Comparison of ENCODE assay signal across 8 cellular contexts in the genomic region with DNA sequence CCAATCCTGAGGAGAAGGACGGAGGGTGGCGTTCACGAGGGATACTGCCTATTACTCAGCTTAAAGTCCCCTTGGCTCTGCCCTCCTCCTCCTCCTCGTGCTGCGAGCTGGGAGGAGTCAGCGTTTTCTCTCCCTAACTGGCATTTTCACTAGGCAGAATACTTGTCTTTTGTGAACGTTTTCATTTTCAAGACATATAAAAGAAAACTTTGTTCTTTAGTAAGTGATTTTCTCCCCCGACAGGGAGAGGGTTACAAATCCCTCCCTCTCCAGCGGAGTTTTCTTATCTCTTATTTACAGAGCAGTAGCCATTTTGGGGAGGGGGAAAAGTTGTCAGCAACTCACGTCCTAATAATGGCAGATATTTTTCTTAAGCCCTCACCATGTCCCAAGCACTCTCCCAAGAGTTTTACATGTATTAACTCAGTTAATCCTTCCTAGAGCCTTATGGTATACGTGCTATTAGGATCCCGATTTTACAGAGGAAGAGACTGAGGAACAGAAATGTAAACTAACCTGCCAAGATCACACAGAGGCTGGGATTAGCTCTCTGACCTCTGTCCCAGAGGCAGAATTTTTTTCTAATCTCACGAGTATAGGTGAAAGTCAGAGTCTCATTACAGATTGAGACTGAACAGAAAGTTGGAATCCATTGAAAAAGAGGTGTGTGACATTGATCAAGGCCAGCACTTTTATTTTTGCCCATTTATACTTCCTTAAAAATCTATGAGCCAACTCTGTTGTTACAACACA. TPM values are rescaled to one million over a fixed set of nuclear protein-coding genes. Genes with fewer than 3 reads are reported as not detected.
A peak's percentile ranks its signal among the peaks of the same experiment; 100 is the strongest.
DNase-seq lines count a peak whose midpoint lies in the region; ATAC-seq, FAIRE-seq and TF ChIP-seq lines count a peak whose summit lies in the region.

No MANE protein-coding gene starts in this region.

- ATAC-seq in GM18517 (IDR thresholded peaks at IDR 0.05; ENCODE audit: unreplicated experiment) (peak; percentile 58), psoas muscle (peak; percentile 90 to 96 (median 93))

- H3K27me3 ChIP-seq in A673 (replicated peaks; ENCODE audit: insufficient read depth, low read depth, low read length, poor library complexity) (no peaks in the 10 kb centered on the region), SJSA1 (replicated peaks) (no peaks in the 10 kb centered on the region), astrocyte (ENCODE audit: insufficient read depth, low read length) (no peaks in the 10 kb centered on the region), hepatocyte (no peaks in the 10 kb centered on the region), psoas muscle (ENCODE audit: insufficient read depth in 3 of 3, low read length in 2 of 3) (no peaks in the 10 kb centered on the region)

- no peak for FAIRE-seq in astrocyte (lab: Jason Lieb, UNC)

- H3K4me1 Mint-ChIP-seq in astrocyte (ENCODE audit: low read depth, unreplicated experiment), result peaks cover 13% of the 10 kb centered on the region

- H3K27me3 Mint-ChIP-seq in astrocyte (ENCODE audit: low read depth, unreplicated experiment), result no peaks in the 10 kb centered on the region

- DNase-seq in A673 (ENCODE audit: low spot score), result peak; percentile 85
- peak; percentile 93 for DNase-seq in HT-29 (ENCODE audit: low spot score)
- DNase-seq in SJSA1 (ENCODE audit: low read depth in 1 of 2, low spot score in 2 of 2), result peak; percentile 74 to 84
- peak; percentile 63 for DNase-seq in astrocyte (ENCODE audit: low read depth)
- DNase-seq in hepatocyte (ENCODE audit: low spot score), result peak; percentile 84
- DNase-seq in psoas muscle, result peak; percentile 57 to 72
- DNase-seq in T-helper 9 cell, result no peak

- TF ChIP-seq CTCF in A673 (conservative IDR thresholded peaks at IDR 0.05; ENCODE audit: low read depth, low read length) (no peak), astrocyte (IDR thresholded peaks at IDR 0.05; ENCODE audit: insufficient read depth, low read depth, low read length) (no peak), hepatocyte (IDR thresholded peaks at IDR 0.05; ENCODE audit: poor library complexity) (peak; percentile 15), psoas muscle (IDR thresholded peaks at IDR 0.05) (no peak)

- no peaks in the 10 kb centered on the region for H3K36me3 ChIP-seq in A673 (ENCODE audit: insufficient read depth, low read length, poor library complexity, severe bottlenecking)
- H3K36me3 ChIP-seq in SJSA1, result no peaks in the 10 kb centered on the region
- no peaks in the 10 kb centered on the region for H3K36me3 ChIP-seq in astrocyte (ENCODE audit: insufficient read depth, low read length)
- no peaks in the 10 kb centered on the region for H3K36me3 ChIP-seq in hepatocyte (replicated peaks; ENCODE audit: insufficient read depth, low read depth)
- no peaks in the 10 kb centered on the region for H3K36me3 ChIP-seq in psoas muscle (ENCODE audit: insufficient read depth in 1 of 2, low read depth in 1 of 2)

- peak overlapping the region; percentile 87 for H3K9ac ChIP-seq in astrocyte (ENCODE audit: low read length)

- H3K4me3 ChIP-seq in A673 (ENCODE audit: low read depth, low read length, poor library complexity, severe bottlenecking), result peak overlapping the region; percentile 25
- peak overlapping the region; percentile 26 for H3K4me3 ChIP-seq in SJSA1
- H3K4me3 ChIP-seq in astrocyte (ENCODE audit: insufficient read depth, low read depth, low read length), result peak overlapping the region; percentile 52
- H3K4me3 ChIP-seq in hepatocyte, result peak overlapping the region; percentile 8
- H3K4me3 ChIP-seq in psoas muscle, result peak overlapping the region; percentile 64

- H3K36me3 Mint-ChIP-seq in astrocyte (ENCODE audit: low read depth, unreplicated experiment), result no peaks in the 10 kb centered on the region

- WGBS in hepatocyte (ENCODE audit: low lambda C conversion rate, missing lambda C conversion rate), result under 1% methylated on average over 13 of the region's 13 CpGs
- 1 to 2% (median 1%) methylated on average over 13 of the region's 13 CpGs for WGBS in psoas muscle, 3 donors

- H4K20me1 ChIP-seq in astrocyte (ENCODE audit: insufficient read depth, low read length) (no peaks in the 10 kb centered on the region), hepatocyte (ENCODE audit: insufficient read depth, poor library complexity, severe bottlenecking) (no peaks in the 10 kb centered on the region)

- peak overlapping the region; percentile 86 for H3K4me2 ChIP-seq in astrocyte (ENCODE audit: low read length)
- peak overlapping the region; percentile 68 for H3K4me2 ChIP-seq in hepatocyte

- no peaks in the 10 kb centered on the region for H3K9me2 ChIP-seq in hepatocyte (replicated peaks; ENCODE audit: insufficient read depth)

- peak overlapping the region; percentile 87 for H2AFZ ChIP-seq in astrocyte (ENCODE audit: low read depth, low read length)
- H2AFZ ChIP-seq in hepatocyte, result peak overlapping the region; percentile 61

- peak overlapping the region; percentile 40 for H3K4me3 Mint-ChIP-seq in astrocyte (ENCODE audit: unreplicated experiment)

- H3K27ac Mint-ChIP-seq in astrocyte (ENCODE audit: unreplicated experiment), result peak overlapping the region; percentile 91

- BruUV-seq in A673 (replicated peaks; lab: Mats Ljungman, UMichigan), result TSS peak; percentile 97

- H3K27ac ChIP-seq in A673 (ENCODE audit: low read depth, low read length, poor library complexity, severe bottlenecking) (peak overlapping the region; percentile 80), SJSA1 (peak overlapping the region; percentile 88), astrocyte (ENCODE audit: low read depth, low read length) (peak overlapping the region; percentile 92), hepatocyte (peak overlapping the region; percentile 92), psoas muscle (peak overlapping the region; percentile 79)

- CTCF ChIA-PET in A673 (lab: Charles Lee), result interaction anchor here (0.6 to 0.8 kb wide), 3 partner anchors 29 to 433 kb away, joined by 3 to 5 read pairs (median 3); no protein-coding TSS in a partner anchor

- H3K79me2 ChIP-seq in astrocyte (ENCODE audit: insufficient read depth, low read length) (no peaks in the 10 kb centered on the region), hepatocyte (no peaks in the 10 kb centered on the region)

- H3K4me1 ChIP-seq in A673 (ENCODE audit: insufficient read depth, low read length, poor library complexity, severe bottlenecking), result peaks cover 35% of the 10 kb centered on the region
- peaks cover 43% of the 10 kb centered on the region for H3K4me1 ChIP-seq in SJSA1 (replicated peaks)
- H3K4me1 ChIP-seq in astrocyte (ENCODE audit: insufficient read depth, low read length), result peaks cover 31% of the 10 kb centered on the region
- H3K4me1 ChIP-seq in hepatocyte (ENCODE audit: insufficient read depth), result peaks cover 33% of the 10 kb centered on the region
- peaks cover 22% of the 10 kb centered on the region for H3K4me1 ChIP-seq in psoas muscle

- intact Hi-C loops in A673 (cut with micrococcal nuclease; ENCODE audit: unreplicated experiment) (no loop called here), psoas muscle (cut with DNase I) (no loop called here)

- POLR2A ChIA-PET in A673 (lab: Charles Lee; ENCODE audit: low non-redundant PET), result interaction anchor here (0.6 kb wide), 1 partner anchor 27 kb away, joined by 3 read pairs; no protein-coding TSS in a partner anchor

- H3K9me3 ChIP-seq in A673 (ENCODE audit: low read depth, low read length, poor library complexity, severe bottlenecking) (no peaks in the 10 kb centered on the region), SJSA1 (replicated peaks) (no peaks in the 10 kb centered on the region), astrocyte (ENCODE audit: insufficient read depth, low read depth, low read length) (no peaks in the 10 kb centered on the region), hepatocyte (ENCODE audit: low read depth) (no peaks in the 10 kb centered on the region), psoas muscle (no peaks in the 10 kb centered on the region)

- H3K9me3 Mint-ChIP-seq in astrocyte (ENCODE audit: unreplicated experiment), result no peaks in the 10 kb centered on the region

RNA-seq across cellular contexts. Expression of a gene that starts 30.0 kb away (rescaled TPM):
- total RNA-seq in A673 (2021) (27.0 and 37.7 TPM in 2 replicates), astrocyte (54.6 and 57.9 TPM in 2 replicates), hepatocyte (32.4 and 39.9 TPM in 2 replicates), psoas muscle (1 to 10 TPM; 4.0 to 8.1 (median 6.1) TPM)
- 16.9 and 19.2 TPM in 2 replicates for total RNA-seq in HT-29 (2014; rRNA removed; shearing (Covaris generic))
- 7.7 and 14.1 TPM in 2 replicates for total RNA-seq in SJSA1 (2014; rRNA removed; shearing (Covaris generic))
- polyA plus RNA-seq in hepatocyte (4.7 and 6.6 TPM in 2 replicates), psoas muscle (1 to 10 TPM; 1.7 to 4.3 (median 2.6) TPM)

Comparison
In these comparisons a context has a peak if more than half of its experiments do, and no peak if none do; other contexts are left out.
1. H3K4me3 ChIP-seq: peak in every context shown above with its lines; median percentile 64 in psoas muscle; 52 in astrocyte; 26 in SJSA1; 25 in A673; 8 in hepatocyte.